In genomic region chr14:106845286-106846087, GRCh38 we compare ENCODE assay signal across 8 cellular contexts.
A peak's percentile ranks its signal among the peaks of the same experiment; 100 is the strongest.
DNase-seq lines count a peak whose midpoint lies in the region; ATAC-seq and TF ChIP-seq lines count a peak whose summit lies in the region.

No MANE protein-coding gene starts in this region.

- H3K4me1 ChIP-seq in mucosa of descending colon (ENCODE audit: low read depth) (peaks cover 27% of the 10 kb centered on the region), uterus (peaks cover 0 to 3% of the 10 kb centered on the region in 2 donors), mesendoderm (ENCODE audit: control insufficient read depth, low read depth, low read length) (no peaks in the 10 kb centered on the region)

- H3K36me3 ChIP-seq in mucosa of descending colon (ENCODE audit: low read depth) (no peaks in the 10 kb centered on the region), uterus (no peaks in the 10 kb centered on the region), mesendoderm (ENCODE audit: control insufficient read depth, insufficient read depth, low read length) (no peaks in the 10 kb centered on the region)

- no peak overlapping the region for H3K4ac ChIP-seq in mesendoderm (ENCODE audit: low read depth, low read length)

- H3K27me3 ChIP-seq in uterus: no peaks in the 10 kb centered on the region
- H3K27me3 ChIP-seq in mesendoderm (ENCODE audit: insufficient read depth, low read length, poor library complexity): no peaks in the 10 kb centered on the region

- no peak overlapping the region for H2AK5ac ChIP-seq in mesendoderm (ENCODE audit: low read length)

- no peak overlapping the region for H3K9ac ChIP-seq in mesendoderm (ENCODE audit: low read length)

- no peak overlapping the region for H2BK120ac ChIP-seq in mesendoderm (ENCODE audit: low read depth, low read length)

- no peaks in the 10 kb centered on the region for H3K79me1 ChIP-seq in mesendoderm (ENCODE audit: low read length)

- H3K4me3 ChIP-seq in GM12865 (ENCODE audit: low read depth, low read length): peak overlapping the region; percentile 90
- H3K4me3 ChIP-seq in mucosa of descending colon: no peak overlapping the region
- peak overlapping the region; percentile 26 to 45 for H3K4me3 ChIP-seq in uterus
- H3K4me3 ChIP-seq in mesendoderm (ENCODE audit: low read length): no peak overlapping the region

- H2BK5ac ChIP-seq in mesendoderm (ENCODE audit: low read length): no peak overlapping the region

- no peak overlapping the region for H3K23ac ChIP-seq in mesendoderm (ENCODE audit: low read length)

- no peak for TF ChIP-seq CTCF in GM12865 (IDR thresholded peaks at IDR 0.05; ENCODE audit: insufficient read depth, low read depth, low read length, missing control alignments)
- no peak for TF ChIP-seq CTCF in mucosa of descending colon (IDR thresholded peaks at IDR 0.05)
- TF ChIP-seq CTCF in uterus (IDR thresholded peaks at IDR 0.05): no peak

- H3K79me2 ChIP-seq in mesendoderm (ENCODE audit: control insufficient read depth, insufficient read depth, low read length): no peaks in the 10 kb centered on the region

- intact Hi-C loops in mucosa of descending colon (cut with DNase I, micrococcal nuclease): no loop called here
- intact Hi-C loops in uterus (cut with DNase I; ENCODE audit: low total_unique reads): no loop called here

- WGBS in mesendoderm (ENCODE audit: extremely low coverage, insufficient coverage, low lambda C conversion rate): no CpG with 5 or more reads among the region's 17 CpGs

- no peak overlapping the region for H3K18ac ChIP-seq in mesendoderm (ENCODE audit: low read length)

- TF ChIP-seq POLR2A in uterus (IDR thresholded peaks at IDR 0.05): no peak

- no peak overlapping the region for H2BK15ac ChIP-seq in mesendoderm (replicated peaks; ENCODE audit: low read depth)

- H3K9me3 ChIP-seq in mucosa of descending colon (no peaks in the 10 kb centered on the region), uterus (no peaks in the 10 kb centered on the region)

- no peak overlapping the region for H4K5ac ChIP-seq in mesendoderm (ENCODE audit: low read length)

- peak; percentile 82 for ATAC-seq in mucosa of descending colon

- no peak overlapping the region for H3K4me2 ChIP-seq in mesendoderm (ENCODE audit: low read length)

- H3K56ac ChIP-seq in mesendoderm (ENCODE audit: low read length): no peak overlapping the region

- no peak overlapping the region for H4K8ac ChIP-seq in mesendoderm (ENCODE audit: low read depth, low read length)

- peak overlapping the region; percentile 68 to 81 for H3K27ac ChIP-seq in uterus
- H3K27ac ChIP-seq in mesendoderm (ENCODE audit: low read depth, low read length): no peak overlapping the region

- DNase-seq in GM12865 (ENCODE audit: low read depth) (peak; percentile 65), H4 (ENCODE audit: low spot score) (peak; percentile 17), NCI-H526 (lab: John Stamatoyannopoulos, UW) (peak; percentile 86 to 89), mucosa of descending colon (peak; percentile 89 to 95 (median 92)), uterus (peak in 1 of 2 donors; percentile 30), SKM-1 treated with dmso at 0.1 percent for 144 hours (lab: John Stamatoyannopoulos, UW; ENCODE audit: unreplicated experiment) (no peak), mesendoderm (no peak)
- peak; percentile 12 for DNase-seq in activated effector memory CD4-positive, alpha-beta T cell treated with Interleukin-2 at 50 U/mL for 16 hours

Comparison
In these comparisons a context has a peak if more than half of its experiments do, and no peak if none do; other contexts are left out.
1. DNase-seq: peak in GM12865 (single experiment), H4 (single experiment), NCI-H526 (2 of 2), activated effector memory CD4-positive, alpha-beta T cell treated with Interleukin-2 at 50 U/mL for 16 hours (single experiment) and mucosa of descending colon (3 of 3); none in SKM-1 treated with dmso at 0.1 percent for 144 hours (single experiment) and mesendoderm (single experiment).
2. H3K4me3 ChIP-seq: peak in GM12865 (single experiment) and uterus (2 of 2); none in mucosa of descending colon (single experiment) and mesendoderm (single experiment).